Comparison of ENCODE assay signal across 1 cellular context in genomic region chr16:56956756-56957155, GRCh38.
TF ChIP-seq lines count a peak whose summit lies in the region.

No MANE protein-coding gene starts in this region.

TF ChIP-seq in K562, 482 proteins besides CTCF, POLR2A, EP300 and RAD21:
- no peak for TF ChIP-seq ATF4 (CRISPR knock-in tag; IDR thresholded peaks at IDR 0.05)
- TF ChIP-seq SAFB2 (IDR thresholded peaks at IDR 0.05; ENCODE audit: borderline replicate concordance, low read depth, low read length, severe bottlenecking): no peak
- no peak for TF ChIP-seq BMI1 (IDR thresholded peaks at IDR 0.05; ENCODE audit: low read length)
- TF ChIP-seq OTX1 (CRISPR knock-in tag; IDR thresholded peaks at IDR 0.05): no peak
- TF ChIP-seq KDM4B (IDR thresholded peaks at IDR 0.05; ENCODE audit: borderline replicate concordance in 2 of 2, low read depth in 1 of 2): no peak
